In genomic region chr15:57551717-57552677, GRCh38 we compare ENCODE assay signal across 1 cellular context.
TF ChIP-seq lines count a peak whose summit lies in the region.

No MANE protein-coding gene starts in this region.

TF ChIP-seq in HepG2, 621 proteins besides CTCF, POLR2A, EP300 and RAD21 (continued from another document):
- no peak for TF ChIP-seq FOXP4 (CRISPR knock-in tag; IDR thresholded peaks at IDR 0.05)
